ENCODE assay signal across 21 cellular contexts in the genomic region with DNA sequence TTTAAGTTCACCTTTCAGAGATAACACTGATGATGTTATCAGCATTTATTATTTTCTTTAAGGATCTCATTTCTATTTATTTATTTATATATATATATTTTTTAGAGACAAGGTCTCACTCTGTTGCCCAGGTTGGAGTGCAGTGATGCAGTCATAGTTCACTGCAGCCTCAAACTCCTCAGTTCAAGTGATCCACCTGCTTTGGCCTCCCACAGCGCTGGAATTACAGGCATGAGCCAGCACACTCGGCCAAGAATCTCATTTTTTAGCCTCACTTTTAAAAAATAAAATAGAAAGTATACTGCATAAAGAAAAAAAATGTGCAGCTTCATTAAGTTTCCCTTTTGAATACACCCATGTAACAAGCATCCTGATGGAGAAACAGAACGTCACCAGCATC. TPM values are rescaled to one million over a fixed set of nuclear protein-coding genes. Genes with fewer than 3 reads are reported as not detected.
"Had no signal": no experiment of that assay in that cellular context is flagged by ENCODE, and none has a peak within 500 bp of the region (broad histone marks: within the 10 kb centered on the region; RNA-seq: fewer than 3 reads in every experiment).

No MANE protein-coding gene starts in this region.

- H3K27me3 ChIP-seq: SJCRH30 had no signal

- DNase-seq: KBM-7, NCI-H1048, NCI-H1105, NCI-H1417, NCI-H146, NCI-H1694 treated with DMSO at 0.1 percent for 48 hours, NCI-H1930, NCI-H2081, NCI-H2107, NCI-H345, NCI-H446 treated with DMSO at 0.1 percent for 48 hours, NCI-H510A treated with DMSO at 0.1 percent for 48 hours, NCI-H526, NCI-H774, RPMI8226, SHP77, SJCRH30 had no signal

- H3K9me3 ChIP-seq: SJCRH30 had no signal

- H3K4me1 ChIP-seq: SJCRH30 had no signal

- H3K36me3 ChIP-seq: SJCRH30 had no signal

- ATAC-seq: SK-N-SH treated with all-trans-retinoic acid at 6 μM for 48 hours had no signal

- H3K4me3 ChIP-seq: SJCRH30 had no signal

- H3K27ac ChIP-seq: SJCRH30 had no signal

RNA-seq across cellular contexts. Expression of a gene that starts 35.6 kb away (rescaled TPM):
- total RNA-seq: LHCN-M2, MCF 10A, SJCRH30 had no signal

RNA-seq across cellular contexts. Expression of a gene that starts 37.9 kb away (rescaled TPM):
- total RNA-seq: HT-29, LHCN-M2, SJCRH30 had no signal
